ENCODE assay signal across 16 cellular contexts in the genomic region with DNA sequence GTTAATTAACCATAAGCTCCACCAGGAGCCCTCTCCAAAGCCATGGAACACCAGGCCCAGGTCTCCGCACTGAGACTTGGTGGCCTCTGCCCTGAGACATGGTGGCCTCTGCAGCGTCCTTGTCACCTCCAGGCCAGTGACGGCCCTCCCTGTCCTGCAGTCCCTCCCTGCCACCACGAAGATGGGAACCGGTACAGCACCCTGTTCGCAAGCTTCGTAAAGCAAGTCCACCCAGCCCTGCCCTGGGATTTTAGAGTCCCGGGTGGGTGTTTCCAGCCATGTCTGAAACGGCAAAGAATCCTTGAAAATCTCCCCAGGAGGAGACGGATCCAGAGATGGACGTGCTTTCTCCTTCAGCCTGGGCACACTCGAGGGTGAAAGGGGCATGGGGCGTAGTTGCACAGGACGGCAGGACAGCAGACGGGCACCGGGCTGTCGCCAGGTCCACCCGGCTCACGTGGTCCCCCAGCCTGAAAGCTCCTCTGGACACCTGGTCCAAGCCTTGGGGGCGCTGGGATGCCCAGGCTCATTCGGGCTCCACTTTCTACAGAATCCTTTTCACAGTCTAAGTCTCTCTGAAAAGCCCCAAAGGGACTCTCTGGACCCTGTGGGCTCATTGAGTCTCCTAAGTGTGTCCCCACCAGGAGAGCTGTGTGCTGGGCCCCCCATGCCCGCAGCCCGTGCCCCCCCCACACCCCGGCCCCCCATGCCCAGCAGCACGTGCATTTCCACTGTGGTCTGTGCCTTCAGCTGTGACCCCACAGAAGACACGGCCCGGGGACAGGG.
A peak's percentile ranks its signal among the peaks of the same experiment; 100 is the strongest.
DNase-seq lines count a peak whose midpoint lies in the region; ATAC-seq and TF ChIP-seq lines count a peak whose summit lies in the region.
"Had no signal": no experiment of that assay in that cellular context is flagged by ENCODE, and none has a peak within 500 bp of the region (broad histone marks: within the 10 kb centered on the region; RNA-seq: fewer than 3 reads in every experiment).

No MANE protein-coding gene starts in this region.

- peaks cover 0 to 53% (median 0%) of the 10 kb centered on the region in 7 donors for H3K27me3 ChIP-seq in spleen (replicated peaks in 1 of 7)
- H3K27me3 ChIP-seq: MG63 had no signal

- H3K27ac ChIP-seq in spleen: no peak overlapping the region
- H3K27ac ChIP-seq: 22Rv1 had no signal

- CTCF ChIA-PET in activated CD4-positive, alpha-beta memory T cell treated with anti-CD3 and anti-CD28 coated beads, Interleukin-2, amount 10 ng/mL, durations not matched to agents 7 days and 5 days (lab: Charles Lee): no interaction called here
- CTCF ChIA-PET in activated CD4-positive, alpha-beta memory T cell treated with anti-CD3 and anti-CD28 coated beads for 36 hours (lab: Charles Lee): no interaction called here

- no peaks in the 10 kb centered on the region for H3K9me3 Mint-ChIP-seq in activated CD4-positive, alpha-beta memory T cell treated with anti-CD3 and anti-CD28 coated beads, Interleukin-2, amount 10 ng/mL, durations not matched to agents 7 days and 5 days
- H3K9me3 Mint-ChIP-seq in activated CD4-positive, alpha-beta memory T cell treated with anti-CD3 and anti-CD28 coated beads for 36 hours: no peaks in the 10 kb centered on the region

- ATAC-seq in left lobe of liver: no peak

- no peaks in the 10 kb centered on the region for H3K4me1 Mint-ChIP-seq in activated CD4-positive, alpha-beta memory T cell treated with anti-CD3 and anti-CD28 coated beads, Interleukin-2, amount 10 ng/mL, durations not matched to agents 7 days and 5 days
- no peaks in the 10 kb centered on the region for H3K4me1 Mint-ChIP-seq in activated CD4-positive, alpha-beta memory T cell treated with anti-CD3 and anti-CD28 coated beads for 36 hours (ENCODE audit: low read depth)

- H3K4me1 ChIP-seq in spleen: peaks cover 0 to 15% (median 5%) of the 10 kb centered on the region in 6 donors

- H3K4me3 ChIP-seq in spleen: no peak overlapping the region
- H3K4me3 ChIP-seq: MG63 had no signal

- intact Hi-C loops in activated CD4-positive, alpha-beta memory T cell treated with anti-CD3 and anti-CD28 coated beads for 36 hours (cut with micrococcal nuclease): no loop called here
- intact Hi-C loops in spleen (cut with DNase I; ENCODE audit: low total_unique reads): loop anchor here (5.0 kb wide), 1 partner anchor 196 kb away; no protein-coding TSS in a partner anchor

- DNase-seq in activated CD4-positive, alpha-beta memory T cell treated with anti-CD3 and anti-CD28 coated beads, Interleukin-2, amount 10 ng/mL, durations not matched to agents 7 days and 5 days: peak; percentile 9
- DNase-seq in activated CD4-positive, alpha-beta memory T cell treated with anti-CD3 and anti-CD28 coated beads for 36 hours: no peak
- peak; percentile 28 for DNase-seq in activated CD8-positive, alpha-beta memory T cell treated with anti-CD3 and anti-CD28 coated beads, Interleukin-2, amount 50 U/mL, for 48 hours
- DNase-seq in left lobe of liver (ENCODE audit: low spot score) (peak; percentile 28), spleen (peak; percentile 59), KBM-7 (no peak), NCI-H2107 (lab: John Stamatoyannopoulos, UW) (no peak), erythroblast (lab: John Stamatoyannopoulos, UW) (no peak)
- DNase-seq: DMS153, EL, H7, MG63, NCI-H1417 treated with DMSO at 0.1 percent for 48 hours, NCI-H2029 treated with DMSO at 0.1 percent for 48 hours, NCI-H526 had no signal

- H3K36me3 ChIP-seq in spleen: no peaks in the 10 kb centered on the region
- H3K36me3 ChIP-seq: MG63 had no signal

- H3K27me3 Mint-ChIP-seq in activated CD4-positive, alpha-beta memory T cell treated with anti-CD3 and anti-CD28 coated beads, Interleukin-2, amount 10 ng/mL, durations not matched to agents 7 days and 5 days: no peaks in the 10 kb centered on the region
- H3K27me3 Mint-ChIP-seq in activated CD4-positive, alpha-beta memory T cell treated with anti-CD3 and anti-CD28 coated beads for 36 hours: peaks cover 11% of the 10 kb centered on the region

- WGBS in spleen, 5 donors: 71 to 86% (median 84%) methylated on average over 14 to 27 of the region's 27 CpGs

- H3K27ac Mint-ChIP-seq in activated CD4-positive, alpha-beta memory T cell treated with anti-CD3 and anti-CD28 coated beads, Interleukin-2, amount 10 ng/mL, durations not matched to agents 7 days and 5 days: no peak overlapping the region
- H3K27ac Mint-ChIP-seq in activated CD4-positive, alpha-beta memory T cell treated with anti-CD3 and anti-CD28 coated beads for 36 hours: no peak overlapping the region

- in situ Hi-C loops in KBM-7 (cut with MboI; ENCODE audit: low pct_unique_long_range_greater_than_20kb, low sequenced_read_pairs): no loop called here

- no peaks in the 10 kb centered on the region for H3K9me3 ChIP-seq in spleen
- H3K9me3 ChIP-seq: MG63 had no signal

- no peak overlapping the region for H3K4me3 Mint-ChIP-seq in activated CD4-positive, alpha-beta memory T cell treated with anti-CD3 and anti-CD28 coated beads, Interleukin-2, amount 10 ng/mL, durations not matched to agents 7 days and 5 days
- H3K4me3 Mint-ChIP-seq in activated CD4-positive, alpha-beta memory T cell treated with anti-CD3 and anti-CD28 coated beads for 36 hours: no peak overlapping the region

- POLR2A ChIA-PET in activated CD4-positive, alpha-beta memory T cell treated with anti-CD3 and anti-CD28 coated beads, Interleukin-2, amount 10 ng/mL, durations not matched to agents 7 days and 5 days (lab: Charles Lee): no interaction called here
- POLR2A ChIA-PET in activated CD4-positive, alpha-beta memory T cell treated with anti-CD3 and anti-CD28 coated beads for 36 hours (lab: Charles Lee): no interaction called here

- TF ChIP-seq POLR2A in spleen (IDR thresholded peaks at IDR 0.05) (no peak), erythroblast (IDR thresholded peaks at IDR 0.05; ENCODE audit: low read length) (no peak)

- no peaks in the 10 kb centered on the region for H3K36me3 Mint-ChIP-seq in activated CD4-positive, alpha-beta memory T cell treated with anti-CD3 and anti-CD28 coated beads, Interleukin-2, amount 10 ng/mL, durations not matched to agents 7 days and 5 days (ENCODE audit: low read depth)
- no peaks in the 10 kb centered on the region for H3K36me3 Mint-ChIP-seq in activated CD4-positive, alpha-beta memory T cell treated with anti-CD3 and anti-CD28 coated beads for 36 hours

- no peak for TF ChIP-seq CTCF in spleen (IDR thresholded peaks at IDR 0.05 in 8 of 11, conservative IDR thresholded peaks at IDR 0.05 in 3 of 11)

Comparison
In these comparisons a context has a peak if more than half of its experiments do, and no peak if none do; other contexts are left out.
1. DNase-seq: peak in activated CD4-positive, alpha-beta memory T cell treated with anti-CD3 and anti-CD28 coated beads, Interleukin-2, amount 10 ng/mL, durations not matched to agents 7 days and 5 days (single experiment), activated CD8-positive, alpha-beta memory T cell treated with anti-CD3 and anti-CD28 coated beads, Interleukin-2, amount 50 U/mL, for 48 hours (single experiment), left lobe of liver (single experiment) and spleen (single experiment); none in activated CD4-positive, alpha-beta memory T cell treated with anti-CD3 and anti-CD28 coated beads for 36 hours (single experiment), KBM-7 (single experiment), NCI-H2107 (single experiment) and erythroblast (0 of 2).